ENCODE assay signal across 16 cellular contexts in genomic region chr13:109782823-109783411, GRCh38. TPM values are rescaled to one million over a fixed set of nuclear protein-coding genes. Genes with fewer than 3 reads are reported as not detected.
DNase-seq lines count a peak whose midpoint lies in the region; ATAC-seq, FAIRE-seq and TF ChIP-seq lines count a peak whose summit lies in the region.
"Had no signal": no experiment of that assay in that cellular context is flagged by ENCODE, and none has a peak within 500 bp of the region (broad histone marks: within the 10 kb centered on the region; RNA-seq: fewer than 3 reads in every experiment).

No MANE protein-coding gene starts in this region.

- 97 to 98% (median 98%) methylated on average over 63 to 70 of the region's 70 CpGs for WGBS in heart left ventricle, 4 donors
- WGBS in testis, 2 donors: 83 to 85% methylated on average over 54 to 70 of the region's 70 CpGs

- ATAC-seq in Right ventricle myocardium inferior (no peak), heart left ventricle (no peak), HG03097 (IDR thresholded peaks at IDR 0.05; ENCODE audit: low FRiP score, unreplicated experiment) (no peak), HG03025 (IDR thresholded peaks at IDR 0.05; ENCODE audit: low FRiP score, unreplicated experiment) (no peak), HG03460 (IDR thresholded peaks at IDR 0.05; ENCODE audit: unreplicated experiment) (no peak)

- no peak overlapping the region for H3K27ac ChIP-seq in heart left ventricle
- peak overlapping the region; percentile 98 for H3K27ac ChIP-seq in SK-N-MC
- H3K27ac ChIP-seq in kidney (ENCODE audit: low read depth in 2 of 2, low read length in 2 of 2): no peak overlapping the region
- peak overlapping the region in 1 of 2 donors; percentile 70 for H3K27ac ChIP-seq in testis
- H3K27ac ChIP-seq: cardiac muscle cell, epithelial cell of prostate had no signal

- peaks cover 0 to 27% (median 22%) of the 10 kb centered on the region in 9 donors for H3K36me3 ChIP-seq in heart left ventricle
- peaks cover 71% of the 10 kb centered on the region for H3K36me3 ChIP-seq in SK-N-MC (ENCODE audit: insufficient read depth, low read length)
- no peaks in the 10 kb centered on the region for H3K36me3 ChIP-seq in kidney (ENCODE audit: control insufficient read depth in 1 of 2, insufficient read depth in 2 of 2, low read length in 2 of 2)
- H3K36me3 ChIP-seq in testis (ENCODE audit: low read depth, missing control alignments): no peaks in the 10 kb centered on the region
- H3K36me3 ChIP-seq: cardiac muscle cell, ovary had no signal

- TF ChIP-seq POLR2A in heart left ventricle (IDR thresholded peaks at IDR 0.05): no peak
- TF ChIP-seq POLR2A in testis (IDR thresholded peaks at IDR 0.05): no peak

- H3K4me1 ChIP-seq in heart left ventricle: peaks cover under 1 to 74% (median 42%) of the 10 kb centered on the region in 12 donors
- peaks cover 16 to 26% of the 10 kb centered on the region in 2 donors for H3K4me1 ChIP-seq in kidney (ENCODE audit: control insufficient read depth in 1 of 2, insufficient read depth in 1 of 2, low read depth in 1 of 2, low read length in 2 of 2)
- peaks cover 30% of the 10 kb centered on the region for H3K4me1 ChIP-seq in testis

- peak overlapping the region; percentile 99 for H3K9ac ChIP-seq in SK-N-MC (ENCODE audit: insufficient read length)
- H3K9ac ChIP-seq in kidney (ENCODE audit: low read length in 2 of 2): no peak overlapping the region

- TF ChIP-seq CTCF in heart left ventricle (IDR thresholded peaks at IDR 0.05) (no peak), kidney (IDR thresholded peaks at IDR 0.05; ENCODE audit: borderline replicate concordance, extremely low read depth, insufficient read depth) (no peak), testis (IDR thresholded peaks at IDR 0.05) (no peak)

- peaks cover 0 to 4% (median 0%) of the 10 kb centered on the region in 9 donors for H3K27me3 ChIP-seq in heart left ventricle
- no peaks in the 10 kb centered on the region for H3K27me3 ChIP-seq in testis
- H3K27me3 ChIP-seq: ovary had no signal

- peak overlapping the region in 6 of 12 donors; percentile 12 to 95 (median 57) for H3K4me3 ChIP-seq in heart left ventricle
- peak overlapping the region; percentile 91 for H3K4me3 ChIP-seq in SK-N-MC
- no peak overlapping the region for H3K4me3 ChIP-seq in kidney (ENCODE audit: low read length in 2 of 2)
- peak overlapping the region; percentile 40 to 81 for H3K4me3 ChIP-seq in testis
- H3K4me3 ChIP-seq: cardiac muscle cell had no signal

- no peak for FAIRE-seq in kidney (lab: Jason Lieb, UNC)
- FAIRE-seq: H54 had no signal

- intact Hi-C loops in Right ventricle myocardium inferior (cut with DNase I): loop anchor here (5.0 kb wide), 1 partner anchor 171 kb away; no protein-coding TSS in a partner anchor
- intact Hi-C loops in heart left ventricle (cut with DNase I): loop anchor here in 8 of 10 donors (5.0 to 10.0 kb wide), 10 partner anchors 168 to 821 kb away; no protein-coding TSS in a partner anchor
- intact Hi-C loops in kidney (cut with DNase I): loop anchor here (5.0 kb wide), 1 partner anchor 816 kb away; no protein-coding TSS in a partner anchor
- intact Hi-C loops in testis (cut with DNase I; ENCODE audit: low total_unique reads): loop anchor here (10.0 kb wide), 2 partner anchors 638 to 828 kb away; no protein-coding TSS in a partner anchor

- DNase-seq in Right ventricle myocardium inferior (ENCODE audit: missing footprints) (peak; percentile 65), heart left ventricle (no peak), SK-N-MC (ENCODE audit: low read depth, low spot score) (no peak), kidney (peak; percentile 77), testis (no peak)
- DNase-seq: activated CD4-positive, alpha-beta T cell treated with anti-CD3 and anti-CD28 coated beads for 4 hours; hippocampal formation; MM.1S; NCI-H2171 treated with DMSO at 0.1 percent for 48 hours had no signal

- no peaks in the 10 kb centered on the region for H3K9me3 ChIP-seq in heart left ventricle
- no peaks in the 10 kb centered on the region for H3K9me3 ChIP-seq in SK-N-MC (ENCODE audit: low read depth, low read length)
- no peaks in the 10 kb centered on the region for H3K9me3 ChIP-seq in kidney (ENCODE audit: control insufficient read depth in 1 of 2, low read length in 2 of 2)
- H3K9me3 ChIP-seq in testis: no peaks in the 10 kb centered on the region
- H3K9me3 ChIP-seq: ovary had no signal

RNA-seq across cellular contexts. Expression of gene IRS2, which starts 3.5 kb away (rescaled TPM):
- total RNA-seq in Right ventricle myocardium inferior: 9.7 TPM
- 10 to 100 TPM in 7 of 9 donors, 1 to 10 TPM in 2; 6.5 to 54.9 (median 14.4) TPM for total RNA-seq in heart left ventricle
- polyA plus RNA-seq in heart left ventricle: 10 to 100 TPM in 1 of 2 donors, 1 to 10 TPM in 1; 3.4 to 42.9 TPM
- total RNA-seq in kidney: 12.9 TPM
- polyA plus RNA-seq in kidney (ENCODE audit: insufficient read depth, low read depth, low replicate concordance): 2.1 TPM
- 10 to 100 TPM; 23.9 to 33.4 TPM for total RNA-seq in testis
- polyA plus RNA-seq in testis (ENCODE audit: insufficient read depth, low read depth, low replicate concordance): 6.9 TPM

Comparison
In these comparisons a context has a peak if more than half of its experiments do, and no peak if none do; other contexts are left out.
1. DNase-seq: peak in Right ventricle myocardium inferior (single experiment) and kidney (single experiment); none in heart left ventricle (0 of 5), SK-N-MC (single experiment) and testis (single experiment).
2. H3K4me3 ChIP-seq: peak in SK-N-MC (single experiment) and testis (2 of 2); none in kidney (0 of 2).